In genomic region chr2:20471902-20472559, GRCh38 we compare ENCODE assay signal across 1 cellular context.
TF ChIP-seq lines count a peak whose summit lies in the region.

No MANE protein-coding gene starts in this region.

TF ChIP-seq in K562, 482 proteins besides CTCF, POLR2A, EP300 and RAD21 (continued from another document):
- TF ChIP-seq CEBPZ (IDR thresholded peaks at IDR 0.05; ENCODE audit: borderline replicate concordance, low read depth, low read length), result no peak
- no peak for TF ChIP-seq ZNF444 (CRISPR knock-in tag; IDR thresholded peaks at IDR 0.05)
- TF ChIP-seq NR2F6 (CRISPR knock-in tag; IDR thresholded peaks at IDR 0.05), result no peak
- TF ChIP-seq JUNB (CRISPR knock-in tag; conservative IDR thresholded peaks at IDR 0.05), result no peak
- no peak for TF ChIP-seq CHD4 (IDR thresholded peaks at IDR 0.05; ENCODE audit: insufficient read depth, insufficient replicate concordance, low read depth, low read length, poor library complexity, severe bottlenecking)
- TF ChIP-seq NFATC3 (IDR thresholded peaks at IDR 0.05), result no peak
